ENCODE assay signal across 1 cellular context in the genomic region with DNA sequence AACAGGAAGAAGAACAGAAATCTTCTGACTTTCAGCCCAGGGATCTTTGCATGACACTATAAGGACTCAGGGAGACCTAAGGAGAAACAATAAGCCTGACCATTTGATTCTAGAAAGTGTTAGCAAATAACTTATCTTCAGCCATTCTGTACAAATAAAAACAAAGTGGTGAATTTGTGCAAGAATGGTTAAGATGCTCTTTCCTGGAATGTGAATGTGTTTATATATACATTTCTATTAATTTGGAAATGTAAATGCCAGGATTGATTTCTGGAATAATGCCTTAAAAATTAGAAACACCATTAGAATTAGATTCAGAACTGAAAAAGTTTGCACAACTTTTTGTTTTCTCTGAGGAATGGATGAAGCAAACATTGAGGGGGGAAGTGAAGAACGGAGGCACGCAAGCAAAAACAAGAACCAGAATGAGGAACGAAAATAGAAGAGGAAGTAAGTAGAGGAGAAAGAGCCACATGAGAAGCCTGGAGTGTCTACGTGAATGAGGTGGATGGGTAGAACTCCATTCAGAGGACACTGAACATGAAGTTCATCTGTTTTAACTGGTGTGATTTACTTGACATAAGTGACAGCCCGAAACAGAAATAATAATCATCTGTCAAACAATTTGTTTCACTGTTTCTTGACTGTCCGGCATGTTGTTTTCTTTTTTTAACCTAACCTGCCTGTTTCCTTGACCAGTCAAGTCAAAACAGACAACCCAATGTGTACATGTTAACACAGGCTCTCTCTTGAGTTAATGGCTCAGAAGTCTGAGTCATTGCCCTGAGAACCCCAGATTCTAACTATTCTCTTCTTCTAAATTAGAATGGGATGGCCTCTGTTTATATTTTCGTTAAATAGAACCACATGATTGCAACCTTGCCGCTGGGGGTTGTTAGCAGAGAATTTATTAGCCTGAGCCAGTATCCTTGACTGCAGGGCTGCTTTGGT.
TF ChIP-seq lines count a peak whose summit lies in the region.

No MANE protein-coding gene starts in this region.

TF ChIP-seq in GM12878, 131 proteins besides CTCF, POLR2A, EP300 and RAD21 (continued from another document and continues in another):
- TF ChIP-seq, protein P1, sequence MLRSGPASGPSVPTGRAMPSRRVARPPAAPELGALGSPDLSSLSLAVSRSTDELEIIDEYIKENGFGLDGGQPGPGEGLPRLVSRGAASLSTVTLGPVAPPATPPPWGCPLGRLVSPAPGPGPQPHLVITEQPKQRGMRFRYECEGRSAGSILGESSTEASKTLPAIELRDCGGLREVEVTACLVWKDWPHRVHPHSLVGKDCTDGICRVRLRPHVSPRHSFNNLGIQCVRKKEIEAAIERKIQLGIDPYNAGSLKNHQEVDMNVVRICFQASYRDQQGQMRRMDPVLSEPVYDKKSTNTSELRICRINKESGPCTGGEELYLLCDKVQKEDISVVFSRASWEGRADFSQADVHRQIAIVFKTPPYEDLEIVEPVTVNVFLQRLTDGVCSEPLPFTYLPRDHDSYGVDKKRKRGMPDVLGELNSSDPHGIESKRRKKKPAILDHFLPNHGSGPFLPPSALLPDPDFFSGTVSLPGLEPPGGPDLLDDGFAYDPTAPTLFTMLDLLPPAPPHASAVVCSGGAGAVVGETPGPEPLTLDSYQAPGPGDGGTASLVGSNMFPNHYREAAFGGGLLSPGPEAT (IDR thresholded peaks at IDR 0.05; ENCODE audit: low read depth) = peak; percentile 33; the same call in 1 of the 2 replicates
- no peak for TF ChIP-seq SMAD1 (IDR thresholded peaks at IDR 0.05; ENCODE audit: low read depth, partially characterized antibody)
- TF ChIP-seq CEBPB (IDR thresholded peaks at IDR 0.05; ENCODE audit: borderline replicate concordance in 1 of 2, low read depth in 2 of 2, low read length in 2 of 2) = peak in 1 of 2 experiments; percentile 78; a peak in 2 of 4 replicates
- TF ChIP-seq, protein P2, sequence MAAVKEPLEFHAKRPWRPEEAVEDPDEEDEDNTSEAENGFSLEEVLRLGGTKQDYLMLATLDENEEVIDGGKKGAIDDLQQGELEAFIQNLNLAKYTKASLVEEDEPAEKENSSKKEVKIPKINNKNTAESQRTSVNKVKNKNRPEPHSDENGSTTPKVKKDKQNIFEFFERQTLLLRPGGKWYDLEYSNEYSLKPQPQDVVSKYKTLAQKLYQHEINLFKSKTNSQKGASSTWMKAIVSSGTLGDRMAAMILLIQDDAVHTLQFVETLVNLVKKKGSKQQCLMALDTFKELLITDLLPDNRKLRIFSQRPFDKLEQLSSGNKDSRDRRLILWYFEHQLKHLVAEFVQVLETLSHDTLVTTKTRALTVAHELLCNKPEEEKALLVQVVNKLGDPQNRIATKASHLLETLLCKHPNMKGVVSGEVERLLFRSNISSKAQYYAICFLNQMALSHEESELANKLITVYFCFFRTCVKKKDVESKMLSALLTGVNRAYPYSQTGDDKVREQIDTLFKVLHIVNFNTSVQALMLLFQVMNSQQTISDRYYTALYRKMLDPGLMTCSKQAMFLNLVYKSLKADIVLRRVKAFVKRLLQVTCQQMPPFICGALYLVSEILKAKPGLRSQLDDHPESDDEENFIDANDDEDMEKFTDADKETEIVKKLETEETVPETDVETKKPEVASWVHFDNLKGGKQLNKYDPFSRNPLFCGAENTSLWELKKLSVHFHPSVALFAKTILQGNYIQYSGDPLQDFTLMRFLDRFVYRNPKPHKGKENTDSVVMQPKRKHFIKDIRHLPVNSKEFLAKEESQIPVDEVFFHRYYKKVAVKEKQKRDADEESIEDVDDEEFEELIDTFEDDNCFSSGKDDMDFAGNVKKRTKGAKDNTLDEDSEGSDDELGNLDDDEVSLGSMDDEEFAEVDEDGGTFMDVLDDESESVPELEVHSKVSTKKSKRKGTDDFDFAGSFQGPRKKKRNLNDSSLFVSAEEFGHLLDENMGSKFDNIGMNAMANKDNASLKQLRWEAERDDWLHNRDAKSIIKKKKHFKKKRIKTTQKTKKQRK (IDR thresholded peaks at IDR 0.05; ENCODE audit: low read depth, low read length) = no peak
- TF ChIP-seq, protein P3, sequence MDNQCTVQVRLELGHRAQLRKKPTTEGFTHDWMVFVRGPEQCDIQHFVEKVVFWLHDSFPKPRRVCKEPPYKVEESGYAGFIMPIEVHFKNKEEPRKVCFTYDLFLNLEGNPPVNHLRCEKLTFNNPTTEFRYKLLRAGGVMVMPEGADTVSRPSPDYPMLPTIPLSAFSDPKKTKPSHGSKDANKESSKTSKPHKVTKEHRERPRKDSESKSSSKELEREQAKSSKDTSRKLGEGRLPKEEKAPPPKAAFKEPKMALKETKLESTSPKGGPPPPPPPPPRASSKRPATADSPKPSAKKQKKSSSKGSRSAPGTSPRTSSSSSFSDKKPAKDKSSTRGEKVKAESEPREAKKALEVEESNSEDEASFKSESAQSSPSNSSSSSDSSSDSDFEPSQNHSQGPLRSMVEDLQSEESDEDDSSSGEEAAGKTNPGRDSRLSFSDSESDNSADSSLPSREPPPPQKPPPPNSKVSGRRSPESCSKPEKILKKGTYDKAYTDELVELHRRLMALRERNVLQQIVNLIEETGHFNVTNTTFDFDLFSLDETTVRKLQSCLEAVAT (IDR thresholded peaks at IDR 0.05) = no peak
- peak; percentile 55 for TF ChIP-seq JUNB (IDR thresholded peaks at IDR 0.05)
- TF ChIP-seq PAX8 (IDR thresholded peaks at IDR 0.05) = no peak
- TF ChIP-seq, protein P4, sequence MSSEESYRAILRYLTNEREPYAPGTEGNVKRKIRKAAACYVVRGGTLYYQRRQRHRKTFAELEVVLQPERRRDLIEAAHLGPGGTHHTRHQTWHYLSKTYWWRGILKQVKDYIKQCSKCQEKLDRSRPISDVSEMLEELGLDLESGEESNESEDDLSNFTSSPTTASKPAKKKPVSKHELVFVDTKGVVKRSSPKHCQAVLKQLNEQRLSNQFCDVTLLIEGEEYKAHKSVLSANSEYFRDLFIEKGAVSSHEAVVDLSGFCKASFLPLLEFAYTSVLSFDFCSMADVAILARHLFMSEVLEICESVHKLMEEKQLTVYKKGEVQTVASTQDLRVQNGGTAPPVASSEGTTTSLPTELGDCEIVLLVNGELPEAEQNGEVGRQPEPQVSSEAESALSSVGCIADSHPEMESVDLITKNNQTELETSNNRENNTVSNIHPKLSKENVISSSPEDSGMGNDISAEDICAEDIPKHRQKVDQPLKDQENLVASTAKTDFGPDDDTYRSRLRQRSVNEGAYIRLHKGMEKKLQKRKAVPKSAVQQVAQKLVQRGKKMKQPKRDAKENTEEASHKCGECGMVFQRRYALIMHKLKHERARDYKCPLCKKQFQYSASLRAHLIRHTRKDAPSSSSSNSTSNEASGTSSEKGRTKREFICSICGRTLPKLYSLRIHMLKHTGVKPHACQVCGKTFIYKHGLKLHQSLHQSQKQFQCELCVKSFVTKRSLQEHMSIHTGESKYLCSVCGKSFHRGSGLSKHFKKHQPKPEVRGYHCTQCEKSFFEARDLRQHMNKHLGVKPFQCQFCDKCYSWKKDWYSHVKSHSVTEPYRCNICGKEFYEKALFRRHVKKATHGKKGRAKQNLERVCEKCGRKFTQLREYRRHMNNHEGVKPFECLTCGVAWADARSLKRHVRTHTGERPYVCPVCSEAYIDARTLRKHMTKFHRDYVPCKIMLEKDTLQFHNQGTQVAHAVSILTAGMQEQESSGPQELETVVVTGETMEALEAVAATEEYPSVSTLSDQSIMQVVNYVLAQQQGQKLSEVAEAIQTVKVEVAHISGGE (CRISPR knock-in tag; IDR thresholded peaks at IDR 0.05) = no peak
- TF ChIP-seq TCF12 (IDR thresholded peaks at IDR 0.05; ENCODE audit: low read depth, low read length) = 0 out of 2 replicates have a peak, but pooled peaks have one; percentile 7
- TF ChIP-seq, protein P5, sequence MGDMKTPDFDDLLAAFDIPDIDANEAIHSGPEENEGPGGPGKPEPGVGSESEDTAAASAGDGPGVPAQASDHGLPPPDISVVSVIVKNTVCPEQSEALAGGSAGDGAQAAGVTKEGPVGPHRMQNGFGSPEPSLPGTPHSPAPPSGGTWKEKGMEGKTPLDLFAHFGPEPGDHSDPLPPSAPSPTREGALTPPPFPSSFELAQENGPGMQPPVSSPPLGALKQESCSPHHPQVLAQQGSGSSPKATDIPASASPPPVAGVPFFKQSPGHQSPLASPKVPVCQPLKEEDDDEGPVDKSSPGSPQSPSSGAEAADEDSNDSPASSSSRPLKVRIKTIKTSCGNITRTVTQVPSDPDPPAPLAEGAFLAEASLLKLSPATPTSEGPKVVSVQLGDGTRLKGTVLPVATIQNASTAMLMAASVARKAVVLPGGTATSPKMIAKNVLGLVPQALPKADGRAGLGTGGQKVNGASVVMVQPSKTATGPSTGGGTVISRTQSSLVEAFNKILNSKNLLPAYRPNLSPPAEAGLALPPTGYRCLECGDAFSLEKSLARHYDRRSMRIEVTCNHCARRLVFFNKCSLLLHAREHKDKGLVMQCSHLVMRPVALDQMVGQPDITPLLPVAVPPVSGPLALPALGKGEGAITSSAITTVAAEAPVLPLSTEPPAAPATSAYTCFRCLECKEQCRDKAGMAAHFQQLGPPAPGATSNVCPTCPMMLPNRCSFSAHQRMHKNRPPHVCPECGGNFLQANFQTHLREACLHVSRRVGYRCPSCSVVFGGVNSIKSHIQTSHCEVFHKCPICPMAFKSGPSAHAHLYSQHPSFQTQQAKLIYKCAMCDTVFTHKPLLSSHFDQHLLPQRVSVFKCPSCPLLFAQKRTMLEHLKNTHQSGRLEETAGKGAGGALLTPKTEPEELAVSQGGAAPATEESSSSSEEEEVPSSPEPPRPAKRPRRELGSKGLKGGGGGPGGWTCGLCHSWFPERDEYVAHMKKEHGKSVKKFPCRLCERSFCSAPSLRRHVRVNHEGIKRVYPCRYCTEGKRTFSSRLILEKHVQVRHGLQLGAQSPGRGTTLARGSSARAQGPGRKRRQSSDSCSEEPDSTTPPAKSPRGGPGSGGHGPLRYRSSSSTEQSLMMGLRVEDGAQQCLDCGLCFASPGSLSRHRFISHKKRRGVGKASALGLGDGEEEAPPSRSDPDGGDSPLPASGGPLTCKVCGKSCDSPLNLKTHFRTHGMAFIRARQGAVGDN (IDR thresholded peaks at IDR 0.05) = peak; percentile 59
- no peak for TF ChIP-seq SRF (IDR thresholded peaks at IDR 0.05; ENCODE audit: low read depth in 2 of 2, low read length in 2 of 2)
- TF ChIP-seq IRF4 (IDR thresholded peaks at IDR 0.05; ENCODE audit: low read depth, low read length) = peak; percentile 82
- peak; percentile 78 for TF ChIP-seq CREM (IDR thresholded peaks at IDR 0.05; ENCODE audit: low read depth)
- no peak for TF ChIP-seq NR2C2 (IDR thresholded peaks at IDR 0.05; ENCODE audit: borderline replicate concordance, control insufficient read depth, insufficient read length, low read depth)
- TF ChIP-seq NFYA (IDR thresholded peaks at IDR 0.05; ENCODE audit: borderline replicate concordance, low read depth, low read length) = no peak
- TF ChIP-seq DPF2 (IDR thresholded peaks at IDR 0.05) = peak; percentile 44
- no peak for TF ChIP-seq TARDBP (IDR thresholded peaks at IDR 0.05; ENCODE audit: borderline replicate concordance)
- TF ChIP-seq KAT2A (conservative IDR thresholded peaks at IDR 0.05; ENCODE audit: control insufficient read depth, low read depth, low read length) = no peak
- TF ChIP-seq BMI1 (IDR thresholded peaks at IDR 0.05; ENCODE audit: borderline replicate concordance) = 0 out of 2 replicates have a peak, but pooled peaks have one; percentile 33
- TF ChIP-seq EZH2 (IDR thresholded peaks at IDR 0.05; ENCODE audit: borderline replicate concordance, control insufficient read depth, low read depth, low read length) = no peak
- peak; percentile 62; the same call in 1 of the 2 replicates for TF ChIP-seq MTA3 (IDR thresholded peaks at IDR 0.05; ENCODE audit: borderline replicate concordance, low read length)
- TF ChIP-seq MXI1 (IDR thresholded peaks at IDR 0.05; ENCODE audit: low read depth, low read length) = no peak
- TF ChIP-seq POLR2AphosphoS2 (IDR thresholded peaks at IDR 0.05; ENCODE audit: low read depth, low read length) = no peak
- TF ChIP-seq, protein P6, sequence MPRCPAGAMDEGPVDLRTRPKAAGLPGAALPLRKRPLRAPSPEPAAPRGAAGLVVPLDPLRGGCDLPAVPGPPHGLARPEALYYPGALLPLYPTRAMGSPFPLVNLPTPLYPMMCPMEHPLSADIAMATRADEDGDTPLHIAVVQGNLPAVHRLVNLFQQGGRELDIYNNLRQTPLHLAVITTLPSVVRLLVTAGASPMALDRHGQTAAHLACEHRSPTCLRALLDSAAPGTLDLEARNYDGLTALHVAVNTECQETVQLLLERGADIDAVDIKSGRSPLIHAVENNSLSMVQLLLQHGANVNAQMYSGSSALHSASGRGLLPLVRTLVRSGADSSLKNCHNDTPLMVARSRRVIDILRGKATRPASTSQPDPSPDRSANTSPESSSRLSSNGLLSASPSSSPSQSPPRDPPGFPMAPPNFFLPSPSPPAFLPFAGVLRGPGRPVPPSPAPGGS (IDR thresholded peaks at IDR 0.05; ENCODE audit: borderline replicate concordance, insufficient read depth, low read depth, low read length, poor library complexity, severe bottlenecking) = peak; percentile 72
- TF ChIP-seq ZNF24 (IDR thresholded peaks at IDR 0.05) = no peak
- peak; percentile 75 for TF ChIP-seq SP1 (IDR thresholded peaks at IDR 0.05; ENCODE audit: low read depth, low read length)
- no peak; the same call in 1 of the 2 replicates for TF ChIP-seq NR2F1 (conservative IDR thresholded peaks at IDR 0.05)
- TF ChIP-seq ATF7 (IDR thresholded peaks at IDR 0.05; ENCODE audit: low read depth) = peak; percentile 82
- TF ChIP-seq RAD51 (IDR thresholded peaks at IDR 0.05) = no peak
- TF ChIP-seq ZNF217 (IDR thresholded peaks at IDR 0.05) = no peak
- no peak for TF ChIP-seq MYC (IDR thresholded peaks at IDR 0.05; ENCODE audit: insufficient read depth, insufficient read length, insufficient replicate concordance, low read length, severe bottlenecking)
- peak; percentile 76; the same call in 1 of the 2 replicates for TF ChIP-seq TBL1XR1 (IDR thresholded peaks at IDR 0.05; ENCODE audit: low read depth, low read length)
- no peak for TF ChIP-seq NFXL1 (IDR thresholded peaks at IDR 0.05; ENCODE audit: borderline replicate concordance)
- TF ChIP-seq, protein P7, sequence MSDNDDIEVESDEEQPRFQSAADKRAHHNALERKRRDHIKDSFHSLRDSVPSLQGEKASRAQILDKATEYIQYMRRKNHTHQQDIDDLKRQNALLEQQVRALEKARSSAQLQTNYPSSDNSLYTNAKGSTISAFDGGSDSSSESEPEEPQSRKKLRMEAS (IDR thresholded peaks at IDR 0.05; ENCODE audit: low read depth, low read length) = no peak
- TF ChIP-seq, protein P8, sequence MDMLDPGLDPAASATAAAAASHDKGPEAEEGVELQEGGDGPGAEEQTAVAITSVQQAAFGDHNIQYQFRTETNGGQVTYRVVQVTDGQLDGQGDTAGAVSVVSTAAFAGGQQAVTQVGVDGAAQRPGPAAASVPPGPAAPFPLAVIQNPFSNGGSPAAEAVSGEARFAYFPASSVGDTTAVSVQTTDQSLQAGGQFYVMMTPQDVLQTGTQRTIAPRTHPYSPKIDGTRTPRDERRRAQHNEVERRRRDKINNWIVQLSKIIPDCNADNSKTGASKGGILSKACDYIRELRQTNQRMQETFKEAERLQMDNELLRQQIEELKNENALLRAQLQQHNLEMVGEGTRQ (IDR thresholded peaks at IDR 0.05; ENCODE audit: borderline replicate concordance, low read depth, low read length) = no peak
- peak; percentile 92 for TF ChIP-seq TCF7 (IDR thresholded peaks at IDR 0.05; ENCODE audit: borderline replicate concordance)
- no peak for TF ChIP-seq JUND (IDR thresholded peaks at IDR 0.05; ENCODE audit: low read depth, low read length)
- peak; percentile 55; the same call in 1 of the 2 replicates for TF ChIP-seq PAX5 (IDR thresholded peaks at IDR 0.05; ENCODE audit: borderline replicate concordance, low read depth, low read length)
- TF ChIP-seq YY1 (IDR thresholded peaks at IDR 0.05; ENCODE audit: low read depth, low read length) = 0 out of 2 replicates have a peak, but pooled peaks have one; percentile 17
- TF ChIP-seq GABPA (IDR thresholded peaks at IDR 0.05; ENCODE audit: low read depth) = no peak
- no peak for TF ChIP-seq HDGF (IDR thresholded peaks at IDR 0.05)
- no peak for TF ChIP-seq RBBP5 (conservative IDR thresholded peaks at IDR 0.05)
- peak; percentile 21; the same call in 1 of the 2 replicates for TF ChIP-seq STAT3 (IDR thresholded peaks at IDR 0.05; ENCODE audit: low read depth, low read length)
